ENCODE assay signal across 32 cellular contexts in genomic region chr20:4944918-4945317, GRCh38.
"Had no signal": no experiment of that assay in that cellular context is flagged by ENCODE, and none has a peak within 500 bp of the region (broad histone marks: within the 10 kb centered on the region; RNA-seq: fewer than 3 reads in every experiment).

No MANE protein-coding gene starts in this region.

- ATAC-seq: activated CD4-positive, CD25-positive, alpha-beta regulatory T cell treated with anti-CD3 and anti-CD28 coated beads, Interleukin-2, amount 50 U/mL, for 24 hours; naive thymus-derived CD4-positive, alpha-beta T cell; pancreas; stimulated activated naive B cell treated with anti-CD40 and anti-IgM and Interleukin-4, amounts not matched to agents 10 μg/mL and 1 μg/mL and 100 μg/mL, for 72 hours had no signal

- H3K27me3 ChIP-seq: ascending aorta, esophagus squamous epithelium, gastrocnemius medialis, pancreas, sigmoid colon, stomach, suprapubic skin, tibial artery, upper lobe of right lung had no signal

- H3K9me3 Mint-ChIP-seq: activated naive CD4-positive, alpha-beta T cell treated with anti-CD3 and anti-CD28 coated beads for 36 hours; activated naive CD8-positive, alpha-beta T cell treated with anti-CD3 and anti-CD28 coated beads for 36 hours; activated T-helper 1 cell treated with anti-CD3 and anti-CD28 coated beads, Interleukin-12 subunit alpha, Interleukin-12 subunit beta, Interleukin-2, Interleukin-4 antibody, amounts not matched to agents 30 ng/mL and 10 ng/mL and 1 ng/mL, durations not matched to agents 14 hours and 24 hours and 36 hours; naive thymus-derived CD4-positive, alpha-beta T cell; neural crest cell; stimulated activated naive B cell treated with anti-CD40 and anti-IgM and Interleukin-4, amounts not matched to agents 10 μg/mL and 1 μg/mL and 100 μg/mL, for 72 hours; T-helper 1 cell treated with Interleukin-12 subunit alpha and Interleukin-12 subunit beta and Interleukin-4 antibody, amounts not matched to agents 30 μg/mL and 1 μg/mL, for 36 hours had no signal

- H3K27ac Mint-ChIP-seq: activated naive CD4-positive, alpha-beta T cell treated with anti-CD3 and anti-CD28 coated beads for 36 hours; activated naive CD8-positive, alpha-beta T cell treated with anti-CD3 and anti-CD28 coated beads for 36 hours; activated T-helper 1 cell treated with anti-CD3 and anti-CD28 coated beads, Interleukin-12 subunit alpha, Interleukin-12 subunit beta, Interleukin-2, Interleukin-4 antibody, amounts not matched to agents 30 ng/mL and 10 ng/mL and 1 ng/mL, durations not matched to agents 14 hours and 24 hours and 36 hours; T-helper 1 cell treated with Interleukin-12 subunit alpha and Interleukin-12 subunit beta and Interleukin-4 antibody, amounts not matched to agents 30 μg/mL and 1 μg/mL, for 36 hours had no signal

- H3K9me3 ChIP-seq: ascending aorta, esophagus squamous epithelium, gastrocnemius medialis, left ventricle myocardium inferior, pancreas, prostate gland, sigmoid colon, stomach, suprapubic skin, tibial artery, upper lobe of right lung had no signal

- H3K27ac ChIP-seq: ascending aorta, gastrocnemius medialis, left ventricle myocardium inferior, pancreas, prostate gland, sigmoid colon, stomach, suprapubic skin, tibial artery, upper lobe of right lung, WERI-Rb-1 had no signal

- H3K36me3 ChIP-seq: ascending aorta, esophagus squamous epithelium, gastrocnemius medialis, left ventricle myocardium inferior, pancreas, prostate gland, stomach, suprapubic skin, tibial artery, upper lobe of right lung had no signal

- H3K4me1 ChIP-seq: pancreas had no signal

- H3K4me3 Mint-ChIP-seq: activated naive CD4-positive, alpha-beta T cell treated with anti-CD3 and anti-CD28 coated beads for 36 hours; activated naive CD8-positive, alpha-beta T cell treated with anti-CD3 and anti-CD28 coated beads for 36 hours; activated T-helper 1 cell treated with anti-CD3 and anti-CD28 coated beads, Interleukin-12 subunit alpha, Interleukin-12 subunit beta, Interleukin-2, Interleukin-4 antibody, amounts not matched to agents 30 ng/mL and 10 ng/mL and 1 ng/mL, durations not matched to agents 14 hours and 24 hours and 36 hours; naive thymus-derived CD4-positive, alpha-beta T cell; neural crest cell; stimulated activated naive B cell treated with anti-CD40 and anti-IgM and Interleukin-4, amounts not matched to agents 10 μg/mL and 1 μg/mL and 100 μg/mL, for 72 hours; T-helper 1 cell treated with Interleukin-12 subunit alpha and Interleukin-12 subunit beta and Interleukin-4 antibody, amounts not matched to agents 30 μg/mL and 1 μg/mL, for 36 hours had no signal

- H3K27me3 Mint-ChIP-seq: activated naive CD8-positive, alpha-beta T cell treated with anti-CD3 and anti-CD28 coated beads for 36 hours; naive thymus-derived CD4-positive, alpha-beta T cell; stimulated activated naive B cell treated with anti-CD40 and anti-IgM and Interleukin-4, amounts not matched to agents 10 μg/mL and 1 μg/mL and 100 μg/mL, for 72 hours had no signal

- H3K4me3 ChIP-seq: ascending aorta, esophagus squamous epithelium, gastrocnemius medialis, left ventricle myocardium inferior, pancreas, prostate gland, sigmoid colon, stomach, suprapubic skin, tibial artery, upper lobe of right lung had no signal

- DNase-seq: activated CD4-positive, alpha-beta T cell treated with anti-CD3 and anti-CD28 coated beads for 48 hours; activated CD4-positive, alpha-beta T cell treated with anti-CD3 and anti-CD28 coated beads, Interleukin-2, amount 50 U/mL, for 48 hours; activated CD8-positive, alpha-beta memory T cell treated with anti-CD3 and anti-CD28 coated beads for 24 hours; activated effector memory CD4-positive, alpha-beta T cell treated with anti-CD3 and anti-CD28 coated beads, Interleukin-2, amount 50 U/mL, for 16 hours; activated naive CD4-positive, alpha-beta T cell treated with anti-CD3 and anti-CD28 coated beads for 36 hours; activated naive CD8-positive, alpha-beta T cell treated with anti-CD3 and anti-CD28 coated beads for 36 hours; activated T-cell treated with anti-CD3 and anti-CD28 coated beads, Interleukin-2, amount 50 U/mL, for 1 hour; esophagus squamous epithelium; gastrocnemius medialis; glutamatergic neuron; left ventricle myocardium inferior; naive thymus-derived CD4-positive, alpha-beta T cell; nucleus accumbens; pancreas; retina; sigmoid colon; small intestine; stimulated activated CD4-positive, alpha-beta T cell treated with anti-CD3 and anti-CD28 coated beads, Interleukin-4, amount 100 ng/mL, for 4 hours; stimulated activated CD8-positive, alpha-beta memory T cell treated with anti-CD3 and anti-CD28 coated beads, Interleukin-4, amount 100 ng/mL, for 48 hours; stimulated activated naive B cell treated with anti-CD40 and anti-IgM and Interleukin-4, amounts not matched to agents 10 μg/mL and 1 μg/mL and 100 μg/mL, for 72 hours; stomach; T1000; tibial artery; upper lobe of right lung had no signal
